ENCODE assay signal across 14 cellular contexts in genomic region chr21:46021978-46022544, GRCh38. TPM values are rescaled to one million over a fixed set of nuclear protein-coding genes. Genes with fewer than 3 reads are reported as not detected.
DNase-seq lines count a peak whose midpoint lies in the region; ATAC-seq and TF ChIP-seq lines count a peak whose summit lies in the region.
"Had no signal": no experiment of that assay in that cellular context is flagged by ENCODE, and none has a peak within 500 bp of the region (broad histone marks: within the 10 kb centered on the region; RNA-seq: fewer than 3 reads in every experiment).

No MANE protein-coding gene starts in this region.

- WGBS in upper lobe of left lung, 2 donors: 72 to 83% methylated on average over 1 to 23 of the region's 23 CpGs

- H3K9me3 ChIP-seq in mucosa of rectum (ENCODE audit: control insufficient read depth in 2 of 2, low read length in 2 of 2): no peaks in the 10 kb centered on the region
- H3K9me3 ChIP-seq in upper lobe of left lung: no peaks in the 10 kb centered on the region

- TF ChIP-seq POLR2A in upper lobe of left lung (IDR thresholded peaks at IDR 0.05): no peak

- ATAC-seq in activated CD8-positive, alpha-beta memory T cell treated with anti-CD3 and anti-CD28 coated beads, Interleukin-2, amount 10 ng/mL, durations not matched to agents 7 days and 5 days: no peak
- ATAC-seq in upper lobe of left lung (ENCODE audit: low FRiP score in 2 of 2): peak; percentile 31 to 90

- no peak overlapping the region for H3K9ac ChIP-seq in mucosa of rectum (ENCODE audit: low read depth in 1 of 2, low read length in 2 of 2)

- H3K4me3 Mint-ChIP-seq in activated CD8-positive, alpha-beta memory T cell treated with anti-CD3 and anti-CD28 coated beads, Interleukin-2, amount 10 ng/mL, durations not matched to agents 7 days and 5 days: no peak overlapping the region
- H3K4me3 Mint-ChIP-seq: HFFc6, neural crest cell had no signal

- no peak overlapping the region for H3K27ac Mint-ChIP-seq in activated CD8-positive, alpha-beta memory T cell treated with anti-CD3 and anti-CD28 coated beads, Interleukin-2, amount 10 ng/mL, durations not matched to agents 7 days and 5 days
- H3K27ac Mint-ChIP-seq: HFFc6 had no signal

- TF ChIP-seq CTCF in fibroblast of the aortic adventitia (IDR thresholded peaks at IDR 0.05; ENCODE audit: insufficient read depth, low read length) (no peak), upper lobe of left lung (IDR thresholded peaks at IDR 0.05) (no peak), GM10266 (IDR thresholded peaks at IDR 0.05; ENCODE audit: control insufficient read depth, insufficient read depth, low read depth, missing control alignments) (no peak)

- DNase-seq in activated CD8-positive, alpha-beta memory T cell treated with anti-CD3 and anti-CD28 coated beads, Interleukin-2, amount 50 U/mL, for 48 hours: peak; percentile 43
- DNase-seq in activated CD8-positive, alpha-beta memory T cell treated with anti-CD3 and anti-CD28 coated beads, Interleukin-2, amount 10 ng/mL, durations not matched to agents 7 days and 5 days: no peak
- DNase-seq in fibroblast of the aortic adventitia (ENCODE audit: low read depth): peak; percentile 69
- DNase-seq in upper lobe of left lung: peak in 1 of 2 donors; percentile 76
- DNase-seq in anterior cingulate cortex (lab: John Stamatoyannopoulos, UW): no peak
- no peak for DNase-seq in Ammon's horn (ENCODE audit: low spot score)
- DNase-seq in GM10266 (ENCODE audit: extremely low spot score): no peak
- DNase-seq: HFFc6, NCI-H1092 treated with DMSO at 0.1 percent for 48 hours, NCI-H510A treated with DMSO at 0.1 percent for 48 hours, RPMI8226, T-helper 2 cell had no signal

- H3K36me3 Mint-ChIP-seq in activated CD8-positive, alpha-beta memory T cell treated with anti-CD3 and anti-CD28 coated beads, Interleukin-2, amount 10 ng/mL, durations not matched to agents 7 days and 5 days: no peaks in the 10 kb centered on the region

- no peaks in the 10 kb centered on the region for H3K4me1 Mint-ChIP-seq in activated CD8-positive, alpha-beta memory T cell treated with anti-CD3 and anti-CD28 coated beads, Interleukin-2, amount 10 ng/mL, durations not matched to agents 7 days and 5 days

- H3K27me3 ChIP-seq in mucosa of rectum (ENCODE audit: control insufficient read depth in 2 of 2, insufficient read depth in 2 of 2, low read length in 2 of 2) (peaks cover 0 to 4% of the 10 kb centered on the region in 2 donors), upper lobe of left lung (no peaks in the 10 kb centered on the region)

- H3K9me3 Mint-ChIP-seq in activated CD8-positive, alpha-beta memory T cell treated with anti-CD3 and anti-CD28 coated beads, Interleukin-2, amount 10 ng/mL, durations not matched to agents 7 days and 5 days (ENCODE audit: low read depth): no peaks in the 10 kb centered on the region
- H3K9me3 Mint-ChIP-seq: HFFc6, neural crest cell had no signal

- CTCF ChIA-PET in activated CD8-positive, alpha-beta memory T cell treated with anti-CD3 and anti-CD28 coated beads, Interleukin-2, amount 10 ng/mL, durations not matched to agents 7 days and 5 days (lab: Charles Lee): no interaction called here

- peaks cover 27% of the 10 kb centered on the region for H3K27me3 Mint-ChIP-seq in activated CD8-positive, alpha-beta memory T cell treated with anti-CD3 and anti-CD28 coated beads, Interleukin-2, amount 10 ng/mL, durations not matched to agents 7 days and 5 days

- H3K4me1 ChIP-seq in mucosa of rectum (ENCODE audit: control insufficient read depth in 2 of 2, insufficient read depth in 2 of 2, low read length in 2 of 2) (peaks cover 0 to 2% of the 10 kb centered on the region in 2 donors), upper lobe of left lung (peaks cover 0 to 5% (median 0%) of the 10 kb centered on the region in 4 donors)

- H3K4me3 ChIP-seq in fibroblast of the aortic adventitia (ENCODE audit: low read depth, low read length): no peak overlapping the region
- no peak overlapping the region for H3K4me3 ChIP-seq in mucosa of rectum (ENCODE audit: low read length in 2 of 2)
- no peak overlapping the region for H3K4me3 ChIP-seq in upper lobe of left lung

- no peak for TF ChIP-seq EP300 in upper lobe of left lung (IDR thresholded peaks at IDR 0.05)

- H3K27ac ChIP-seq in mucosa of rectum (ENCODE audit: low read depth in 2 of 2, low read length in 2 of 2) (peak overlapping the region; percentile 51 to 72), upper lobe of left lung (no peak overlapping the region)

- no peaks in the 10 kb centered on the region for H3K36me3 ChIP-seq in mucosa of rectum (ENCODE audit: control insufficient read depth in 2 of 2, insufficient read depth in 2 of 2, low read length in 2 of 2)
- H3K36me3 ChIP-seq in upper lobe of left lung: no peaks in the 10 kb centered on the region

RNA-seq across cellular contexts. Expression of gene COL6A1, which starts 40.5 kb away (rescaled TPM):
- total RNA-seq in activated CD8-positive, alpha-beta memory T cell treated with anti-CD3 and anti-CD28 coated beads, Interleukin-2, amount 10 ng/mL, durations not matched to agents 7 days and 5 days: 1 to 10 TPM in 1 of 2 experiments, under 1 TPM in 1; 0.12 to 5.4 TPM
- 1,082 and 1,517 TPM in 2 replicates for total RNA-seq in fibroblast of the aortic adventitia (ENCODE audit: low replicate concordance)
- total RNA-seq in upper lobe of left lung: 100 to 1,000 TPM in 5 of 6 donors, 10 to 100 TPM in 1; 61.9 to 351 (median 205) TPM

Comparison
In these comparisons a context has a peak if more than half of its experiments do, and no peak if none do; other contexts are left out.
1. DNase-seq: peak in activated CD8-positive, alpha-beta memory T cell treated with anti-CD3 and anti-CD28 coated beads, Interleukin-2, amount 50 U/mL, for 48 hours (single experiment) and fibroblast of the aortic adventitia (single experiment); none in activated CD8-positive, alpha-beta memory T cell treated with anti-CD3 and anti-CD28 coated beads, Interleukin-2, amount 10 ng/mL, durations not matched to agents 7 days and 5 days (single experiment), anterior cingulate cortex (0 of 58), Ammon's horn (single experiment) and GM10266 (single experiment).
2. H3K27ac ChIP-seq: peak in mucosa of rectum (2 of 2); none in upper lobe of left lung (0 of 4).
3. RNA of gene COL6A1, which starts 40.5 kb away (total RNA-seq): 1,082 to 1,517 TPM in fibroblast of the aortic adventitia and 61.9 to 351 TPM in upper lobe of left lung; 0.12 to 5.4 TPM in activated CD8-positive, alpha-beta memory T cell treated with anti-CD3 and anti-CD28 coated beads, Interleukin-2, amount 10 ng/mL, durations not matched to agents 7 days and 5 days; every median in the first group is over 4 times any median in the second.